9 cellular contexts compared by ENCODE assay signal in genomic region chr7:74587435-74588126, GRCh38.
A peak's percentile ranks its signal among the peaks of the same experiment; 100 is the strongest.
DNase-seq lines count a peak whose midpoint lies in the region; ATAC-seq and TF ChIP-seq lines count a peak whose summit lies in the region.
"Had no signal": no experiment of that assay in that cellular context is flagged by ENCODE, and none has a peak within 500 bp of the region (broad histone marks: within the 10 kb centered on the region; RNA-seq: fewer than 3 reads in every experiment).

No MANE protein-coding gene starts in this region.

- TF ChIP-seq CTCF in ascending aorta (IDR thresholded peaks at IDR 0.05) = no peak
- no peak for TF ChIP-seq CTCF in CD14-positive monocyte (IDR thresholded peaks at IDR 0.05)

- DNase-seq in C1 segment of cervical spinal cord (lab: John Stamatoyannopoulos, UW) (peak in 10 of 14 donors; percentile 8 to 83 (median 35)), HS-5 (ENCODE audit: low read depth) (peak; percentile 82), ascending aorta (ENCODE audit: low spot score in 2 of 2) (peak; percentile 60 to 92), hypothalamus (lab: John Stamatoyannopoulos, UW) (peak in 40 of 51 donors; percentile 12 to 82 (median 38)), skeletal muscle cell (ENCODE audit: low read depth) (peak; percentile 80), CD14-positive monocyte (ENCODE audit: low spot score) (no peak)
- DNase-seq in activated CD8-positive, alpha-beta memory T cell treated with anti-CD3 and anti-CD28 coated beads for 24 hours = no peak
- DNase-seq: naive B cell had no signal

- H3K27me3 Mint-ChIP-seq in CD14-positive monocyte (ENCODE audit: low read depth in 3 of 3) = peaks cover 3 to 8% (median 5%) of the 10 kb centered on the region in 3 donors
- H3K27me3 Mint-ChIP-seq: naive B cell had no signal

- peak overlapping the region; percentile 59 to 78 for H3K27ac ChIP-seq in ascending aorta

- intact Hi-C loops in ascending aorta (cut with DNase I) = loop anchor here (2.0 kb wide), 1 partner anchor 69 kb away; the partner anchor contains the start of gene GTF2I
- intact Hi-C loops in CD14-positive monocyte (cut with micrococcal nuclease) = no loop called here

- no peaks in the 10 kb centered on the region for H3K9me3 Mint-ChIP-seq in CD14-positive monocyte
- H3K9me3 Mint-ChIP-seq: naive B cell had no signal

- H3K36me3 ChIP-seq in ascending aorta = peaks cover 0 to 13% of the 10 kb centered on the region in 2 donors

- peaks cover 9% of the 10 kb centered on the region for H3K4me1 Mint-ChIP-seq in CD14-positive monocyte

- H3K9me3 ChIP-seq in ascending aorta = no peaks in the 10 kb centered on the region

- no peak overlapping the region for H3K27ac Mint-ChIP-seq in CD14-positive monocyte

- ATAC-seq in GM19438 (IDR thresholded peaks at IDR 0.05; ENCODE audit: low read depth, unreplicated experiment) = peak; percentile 80

- no peaks in the 10 kb centered on the region for H3K27me3 ChIP-seq in ascending aorta

- H3K4me3 ChIP-seq in ascending aorta (peak overlapping the region; percentile 15 to 16), skeletal muscle cell (ENCODE audit: low read depth, low read length) (no peak overlapping the region)

- peak overlapping the region in 1 of 2 donors; percentile 62 for H3K4me3 Mint-ChIP-seq in CD14-positive monocyte

- H3K4me1 ChIP-seq in ascending aorta = peaks cover 4 to 14% of the 10 kb centered on the region in 2 donors

- H3K36me3 Mint-ChIP-seq in CD14-positive monocyte = no peaks in the 10 kb centered on the region
- H3K36me3 Mint-ChIP-seq: naive B cell had no signal

Comparison
In these comparisons a context has a peak if more than half of its experiments do, and no peak if none do; other contexts are left out.
1. DNase-seq: peak in C1 segment of cervical spinal cord (10 of 14), HS-5 (single experiment), ascending aorta (2 of 2), hypothalamus (40 of 51) and skeletal muscle cell (single experiment); none in activated CD8-positive, alpha-beta memory T cell treated with anti-CD3 and anti-CD28 coated beads for 24 hours (single experiment) and CD14-positive monocyte (single experiment).